ENCODE assay signal across 10 cellular contexts in genomic region chr11:122832297-122833132, GRCh38. TPM values are rescaled to one million over a fixed set of nuclear protein-coding genes. Genes with fewer than 3 reads are reported as not detected.
DNase-seq lines count a peak whose midpoint lies in the region; ATAC-seq, FAIRE-seq and TF ChIP-seq lines count a peak whose summit lies in the region.
"Not testable (repeated sequence)": the region's sequence is repeated elsewhere in the genome, so short reads cannot be mapped to it uniquely, and the experiment has no call there.
"Had no signal": no experiment of that assay in that cellular context is flagged by ENCODE, and none has a peak within 500 bp of the region (broad histone marks: within the 10 kb centered on the region; RNA-seq: fewer than 3 reads in every experiment).

No MANE protein-coding gene starts in this region.

- DNase-seq in H9; PC-9; activated CD8-positive, alpha-beta T cell treated with anti-CD3 and anti-CD28 coated beads for 36 hours; GM12878 (ENCODE audit: low read depth, low spot score); neural progenitor cell (ENCODE audit: low spot score): not testable (repeated sequence)
- peak; percentile 29 for DNase-seq in MV-4-11 (lab: John Stamatoyannopoulos, UW)

- H3K27ac Mint-ChIP-seq in H9 = peak overlapping the region; percentile 82 to 95 (median 85)
- H3K27ac Mint-ChIP-seq in activated CD8-positive, alpha-beta T cell treated with anti-CD3 and anti-CD28 coated beads for 36 hours = peak overlapping the region; percentile 65
- H3K27ac Mint-ChIP-seq in neural progenitor cell = not testable (repeated sequence)

- peak; percentile 54 for ATAC-seq in activated CD8-positive, alpha-beta T cell treated with anti-CD3 and anti-CD28 coated beads for 36 hours
- peak; percentile 41 for ATAC-seq in GM12878

- H2BK5ac ChIP-seq in H9 (ENCODE audit: insufficient read length, low read length) = peak overlapping the region; percentile 41

- not testable (repeated sequence) for H3K9ac ChIP-seq in H9 (ENCODE audit: extremely low read depth, insufficient read length, low read length); GM12878 (ENCODE audit: control insufficient read depth, insufficient read depth, low read length); neural progenitor cell
- 0 out of 2 replicates have a peak overlapping the region, but pooled peaks have one; percentile 1 for H3K9ac ChIP-seq in iPS-20b (ENCODE audit: low read depth, low read length)

- H3K79me1 ChIP-seq in H9 (ENCODE audit: insufficient read depth, low read depth, low read length, poor library complexity, severe bottlenecking) = not testable (repeated sequence)

- H3K27ac ChIP-seq in H9 (ENCODE audit: insufficient read length, low read depth, low read length) (peak overlapping the region; percentile 52), PC-9 (peak overlapping the region; percentile 41; the same call in 1 of the 2 replicates)
- H3K27ac ChIP-seq in GM12878 (ENCODE audit: control insufficient read depth, insufficient read depth); iPS-20b (ENCODE audit: low read length); neural progenitor cell: not testable (repeated sequence)

- H3K4ac ChIP-seq in H9 (ENCODE audit: low read depth, low read length) = not testable (repeated sequence)

- not testable (repeated sequence) for H3K23ac ChIP-seq in H9 (ENCODE audit: insufficient read length, low read depth, low read length)

- H3K4me3 Mint-ChIP-seq in H9 = peak overlapping the region in 1 of 2 experiments; percentile 30; a peak in 1 of 5 replicates
- peak overlapping the region; percentile 7 for H3K4me3 Mint-ChIP-seq in activated CD8-positive, alpha-beta T cell treated with anti-CD3 and anti-CD28 coated beads for 36 hours
- not testable (repeated sequence) for H3K4me3 Mint-ChIP-seq in neural progenitor cell

- intact Hi-C loops in PC-9 (cut with micrococcal nuclease; ENCODE audit: unreplicated experiment); activated CD8-positive, alpha-beta T cell treated with anti-CD3 and anti-CD28 coated beads for 36 hours (cut with micrococcal nuclease); GM12878 (cut with micrococcal nuclease; ENCODE audit: unreplicated experiment): not testable (repeated sequence)

- H4K20me1 ChIP-seq in H9 (ENCODE audit: control insufficient read depth, insufficient read depth, insufficient read length); PC-9 (ENCODE audit: insufficient read depth); GM12878 (ENCODE audit: control insufficient read depth, insufficient read depth); neural progenitor cell (ENCODE audit: low read depth): not testable (repeated sequence)

- H3K27me3 Mint-ChIP-seq in H9 (ENCODE audit: low read depth); activated CD8-positive, alpha-beta T cell treated with anti-CD3 and anti-CD28 coated beads for 36 hours; neural progenitor cell (ENCODE audit: insufficient read depth, low read depth): not testable (repeated sequence)

- H3K56ac ChIP-seq in H9 (ENCODE audit: insufficient read length, low read depth, low read length) = not testable (repeated sequence)

- FAIRE-seq in GM12878 (lab: Jason Lieb, UNC) = not testable (repeated sequence)

- H2AFZ ChIP-seq in H9 (ENCODE audit: low read length); PC-9; GM12878 (ENCODE audit: control insufficient read depth, low read depth, low read length); neural progenitor cell (replicated peaks): not testable (repeated sequence)

- not testable (repeated sequence) for H3K9me3 Mint-ChIP-seq in H9; activated CD8-positive, alpha-beta T cell treated with anti-CD3 and anti-CD28 coated beads for 36 hours
- H3K9me3 Mint-ChIP-seq in neural progenitor cell = peaks cover 11% of the 10 kb centered on the region

- H2BK120ac ChIP-seq in H9 (ENCODE audit: low read depth, low read length, poor library complexity, severe bottlenecking) = not testable (repeated sequence)

- H3K27me3 ChIP-seq in H9 (ENCODE audit: insufficient read depth, low read length); PC-9 (ENCODE audit: insufficient read depth, low read depth); GM12878 (replicated peaks in 1 of 2; ENCODE audit: control insufficient read depth in 2 of 2, insufficient read depth in 2 of 2, low read length in 1 of 2); iPS-20b (ENCODE audit: insufficient read depth, low read length): not testable (repeated sequence)
- H3K27me3 ChIP-seq in neural progenitor cell = peaks cover 54% of the 10 kb centered on the region

- CTCF ChIA-PET in PC-9 (lab: Charles Lee) = not testable (repeated sequence)
- CTCF ChIA-PET in activated CD8-positive, alpha-beta T cell treated with anti-CD3 and anti-CD28 coated beads for 36 hours (lab: Charles Lee) = interaction anchor here (0.9 to 4.9 kb wide), 12 partner anchors 11 to 189 kb away, joined by 3 to 68 read pairs (median 6); no protein-coding TSS in a partner anchor
- CTCF ChIA-PET in GM12878 (lab: Yijun Ruan, JAX) = interaction anchor here (0.6 to 5.4 kb wide), 16 partner anchors 10 to 553 kb away, joined by 3 to 108 read pairs (median 6); no protein-coding TSS in a partner anchor

- not testable (repeated sequence) for H3K14ac ChIP-seq in H9 (ENCODE audit: insufficient read depth, low read length)

- not testable (repeated sequence) for H2BK12ac ChIP-seq in H9 (ENCODE audit: insufficient read length, low read depth, low read length)

- not testable (repeated sequence) for TF ChIP-seq POLR2A in GM12878 (IDR thresholded peaks at IDR 0.05; ENCODE audit: low read depth, low read length)

- not testable (repeated sequence) for H3K23me2 ChIP-seq in H9 (ENCODE audit: insufficient read length, low read depth, low read length, poor library complexity, severe bottlenecking)

- RAD21 ChIA-PET in GM12878 (lab: Charles Lee; ENCODE audit: unreplicated experiment) = interaction anchor here (1.2 to 5.4 kb wide), 8 partner anchors 11 to 36 kb away, joined by 3 to 74 read pairs (median 12); no protein-coding TSS in a partner anchor

- not testable (repeated sequence) for TF ChIP-seq RAD21 in GM12878 (IDR thresholded peaks at IDR 0.05; ENCODE audit: insufficient read depth, low read depth, low read length)

- in situ Hi-C loops in GM12878 (cut with MboI) = not testable (repeated sequence)

- not testable (repeated sequence) for H2BK15ac ChIP-seq in H9 (ENCODE audit: low read depth, low read length)

- not testable (repeated sequence) for H4K5ac ChIP-seq in H9 (ENCODE audit: insufficient read length, low read depth, low read length)

- H3F3A ChIP-seq in PC-9 (ENCODE audit: insufficient read depth, low read depth) = peaks cover 15% of the 10 kb centered on the region
- not testable (repeated sequence) for H3F3A ChIP-seq in neural progenitor cell (ENCODE audit: low read depth)

- peak overlapping the region; percentile 96 for H2BK20ac ChIP-seq in H9 (ENCODE audit: low read depth, low read length, poor library complexity, severe bottlenecking)

- TF ChIP-seq EP300 in GM12878 (IDR thresholded peaks at IDR 0.05; ENCODE audit: borderline replicate concordance in 1 of 2, control insufficient read depth in 1 of 2, low read depth in 2 of 2, low read length in 2 of 2) = not testable (repeated sequence)

- not testable (repeated sequence) for H4K8ac ChIP-seq in H9 (replicated peaks; ENCODE audit: insufficient read length, low read depth, low read length)

- H2AK5ac ChIP-seq in H9 (ENCODE audit: insufficient read length, low read length) = not testable (repeated sequence)

- H3K36me3 ChIP-seq in PC-9 (ENCODE audit: low read depth); GM12878 (ENCODE audit: control insufficient read depth in 2 of 2, insufficient read depth in 2 of 2, low read length in 1 of 2); iPS-20b (ENCODE audit: insufficient read depth, low read depth, low read length); neural progenitor cell: not testable (repeated sequence)

- POLR2A ChIA-PET in PC-9 (lab: Charles Lee; ENCODE audit: unreplicated experiment) (interaction anchor here (0.5 to 0.7 kb wide), 2 partner anchors 14 to 225 kb away, joined by 3 to 5 read pairs; no protein-coding TSS in a partner anchor), GM12878 (lab: Charles Lee) (interaction anchor here (0.6 to 2.2 kb wide), 5 partner anchors 8 to 24 kb away, joined by 3 to 8 read pairs (median 4); no protein-coding TSS in a partner anchor)
- POLR2A ChIA-PET in activated CD8-positive, alpha-beta T cell treated with anti-CD3 and anti-CD28 coated beads for 36 hours (lab: Charles Lee) = interaction anchor here (1.2 to 4.5 kb wide), 4 partner anchors 15 to 225 kb away, joined by 3 to 31 read pairs (median 6); no protein-coding TSS in a partner anchor

- not testable (repeated sequence) for BruUV-seq in PC-9 (replicated peaks; lab: Mats Ljungman, UMichigan); GM12878 (replicated peaks; lab: Mats Ljungman, UMichigan)

- H3K18ac ChIP-seq in H9 (ENCODE audit: insufficient read length, low read depth, low read length) = not testable (repeated sequence)

- H3K79me2 ChIP-seq in H9 (ENCODE audit: insufficient read depth, low read length); PC-9 (ENCODE audit: low read depth); GM12878 (ENCODE audit: control insufficient read depth, insufficient read depth, low read length); neural progenitor cell (ENCODE audit: low read depth): not testable (repeated sequence)

- H3K4me1 ChIP-seq in H9 (ENCODE audit: insufficient read depth, low read length); GM12878 (ENCODE audit: control insufficient read depth, insufficient read depth, low read length); iPS-20b (ENCODE audit: insufficient read depth, low read length): not testable (repeated sequence)
- peaks cover 35% of the 10 kb centered on the region for H3K4me1 ChIP-seq in PC-9 (replicated peaks; ENCODE audit: insufficient read depth)
- peaks cover 12% of the 10 kb centered on the region for H3K4me1 ChIP-seq in neural progenitor cell

- not testable (repeated sequence) for H3T11ph ChIP-seq in H9 (ENCODE audit: low read length)

- not testable (repeated sequence) for H3K4me2 ChIP-seq in H9 (ENCODE audit: insufficient read depth, insufficient read length, low read length); PC-9; GM12878 (ENCODE audit: control insufficient read depth, insufficient read depth)
- peak overlapping the region; percentile 58 for H3K4me2 ChIP-seq in neural progenitor cell

- WGBS in H9 (ENCODE audit: extremely low coverage, insufficient read length, low lambda C conversion rate) = no CpG with 5 or more reads among the region's 9 CpGs
- 40% methylated on average over 9 of the region's 9 CpGs for WGBS in GM12878 (ENCODE audit: insufficient coverage, insufficient replicate concordance, low lambda C conversion rate, missing lambda C conversion rate)

- H3K36me3 Mint-ChIP-seq in H9 (ENCODE audit: insufficient read depth in 1 of 3, low read depth in 3 of 3); activated CD8-positive, alpha-beta T cell treated with anti-CD3 and anti-CD28 coated beads for 36 hours (ENCODE audit: low read depth); neural progenitor cell: not testable (repeated sequence)

- H3K4me1 Mint-ChIP-seq in H9 = peaks cover 21 to 31% of the 10 kb centered on the region in 2 experiments
- peaks cover 42% of the 10 kb centered on the region for H3K4me1 Mint-ChIP-seq in activated CD8-positive, alpha-beta T cell treated with anti-CD3 and anti-CD28 coated beads for 36 hours (ENCODE audit: low read depth)
- H3K4me1 Mint-ChIP-seq in neural progenitor cell = peaks cover 23% of the 10 kb centered on the region

- SMC1A ChIA-PET in GM12878 (lab: Charles Lee; ENCODE audit: uncharacterized antibody, unreplicated experiment) = interaction anchor here (1.2 to 5.6 kb wide), 12 partner anchors 12 to 225 kb away, joined by 3 to 138 read pairs (median 20); no protein-coding TSS in a partner anchor

- not testable (repeated sequence) for H3K9me3 ChIP-seq in H9 (ENCODE audit: control insufficient read depth, low read depth, low read length); PC-9 (ENCODE audit: insufficient read depth, low read depth); GM12878 (replicated peaks; ENCODE audit: control insufficient read depth, insufficient read depth, low read length); iPS-20b (ENCODE audit: insufficient read depth, low read depth, low read length); neural progenitor cell (ENCODE audit: low read depth)

- not testable (repeated sequence) for TF ChIP-seq CTCF in H9 (conservative IDR thresholded peaks at IDR 0.05); PC-9 (conservative IDR thresholded peaks at IDR 0.05); activated CD8-positive, alpha-beta T cell treated with anti-CD3 and anti-CD28 coated beads for 36 hours (IDR thresholded peaks at IDR 0.05); GM12878 (IDR thresholded peaks at IDR 0.05 in 2 of 3, conservative IDR thresholded peaks at IDR 0.05 in 1 of 3; ENCODE audit: control insufficient read depth in 2 of 3, extremely low read depth in 1 of 3, insufficient read depth in 1 of 3, low read depth in 3 of 3, low read length in 3 of 3); neural progenitor cell (IDR thresholded peaks at IDR 0.05)

- not testable (repeated sequence) for H4K91ac ChIP-seq in H9 (ENCODE audit: insufficient read length, low read depth, low read length)

- H3K4me3 ChIP-seq in PC-9; GM12878; iPS-20b (ENCODE audit: low read length); neural progenitor cell: not testable (repeated sequence)

- H3K9me2 ChIP-seq in PC-9 (ENCODE audit: insufficient read depth) = not testable (repeated sequence)

RNA-seq across cellular contexts. Expression of gene CRTAM, which starts 5.8 kb away (rescaled TPM):
- not detected in 2 replicates for total RNA-seq in H9 (2021)
- total RNA-seq in PC-9 (2021) = not detected in 2 replicates
- total RNA-seq in activated CD8-positive, alpha-beta T cell treated with anti-CD3 and anti-CD28 coated beads for 36 hours = 10 to 100 TPM; 21.1 to 21.5 TPM
- 9.3 and 11.0 TPM in 2 replicates for total RNA-seq in GM12878 (2013; cell fraction: nucleolus; rRNA removed)
- total RNA-seq in GM12878 (2014; rRNA removed) = 2.1 and 2.7 TPM in 2 replicates
- 5.0 and 5.3 TPM in 2 replicates for total RNA-seq in GM12878 (2014; rRNA removed; fragmentation: Illumina TruSeq; extraction: Trizol)
- total RNA-seq in GM12878 (2021) = 1.4 and 1.5 TPM in 2 replicates
- polyA plus RNA-seq in GM12878 (2011; ENCODE audit: low read depth) = not detected
- 35.6 and 51.2 TPM in 2 replicates for polyA plus RNA-seq in GM12878 (2011; rRNA removed)
- 17.4 and 19.2 TPM in 2 replicates for polyA plus RNA-seq in GM12878 (2011; cell fraction: cytosol; rRNA removed)
- polyA plus RNA-seq in GM12878 (2011; cell fraction: nucleus; rRNA removed) = 4.5 and 6.6 TPM in 2 replicates
- polyA plus RNA-seq in GM12878 (2012) = 0.11 and 0.25 TPM in 2 replicates
- polyA plus RNA-seq in GM12878 (2014; fragmentation: Illumina TruSeq; extraction: Trizol) = 6.4 and 7.4 TPM in 2 replicates
- 1 to 10 TPM; 2.8 to 3.1 TPM for polyA plus RNA-seq in GM12878 (2014; fragmentation: Nextera tagmentation; extraction: Ambion mirVana)
- 1.1 and 4.4 TPM in 2 replicates for polyA plus RNA-seq in GM12878 (2014; rRNA removed)
- polyA plus RNA-seq in GM12878 (2016; fragmentation: Nextera tagmentation; extraction: Ambion mirVana) = 1 to 10 TPM in 1 of 2 experiments, under 1 TPM in 1; 0.76 to 1.2 TPM
- polyA minus RNA-seq in GM12878 (2011; rRNA and poly(A)+ RNA removed) = 23.8 and 29.8 TPM in 2 replicates
- 9.9 and 11.3 TPM in 2 replicates for polyA minus RNA-seq in GM12878 (2011; cell fraction: cytosol; rRNA and poly(A)+ RNA removed)
- 3.6 and 4.2 TPM in 2 replicates for polyA minus RNA-seq in GM12878 (2011; cell fraction: nucleus; rRNA and poly(A)+ RNA removed)
- total RNA-seq in neural progenitor cell (ENCODE audit: low replicate concordance) = not detected in 2 replicates
- total RNA-seq: G401, LHCN-M2, NCI-H460 had no signal

RNA-seq across cellular contexts. Expression of gene JHY, which starts 50.0 kb away (rescaled TPM):
- total RNA-seq in H9 (2021) (0.50 and 0.79 TPM in 2 replicates), PC-9 (2021) (4.6 and 6.2 TPM in 2 replicates), GM12878 (2014; rRNA removed) (4.7 and 5.6 TPM in 2 replicates), GM12878 (2014; rRNA removed; fragmentation: Illumina TruSeq; extraction: Trizol) (5.5 and 5.8 TPM in 2 replicates), GM12878 (2021) (4.4 and 5.1 TPM in 2 replicates), neural progenitor cell (ENCODE audit: low replicate concordance) (0.69 and 1.4 TPM in 2 replicates)
- total RNA-seq in activated CD8-positive, alpha-beta T cell treated with anti-CD3 and anti-CD28 coated beads for 36 hours = 1 to 10 TPM; 1.3 to 1.8 TPM
- total RNA-seq in GM12878 (2013; cell fraction: nucleolus; rRNA removed) = 30.2 and 30.7 TPM in 2 replicates
- 0.55 TPM for polyA plus RNA-seq in GM12878 (2011; ENCODE audit: low read depth)
- polyA plus RNA-seq in GM12878 (2011; rRNA removed) (7.1 and 9.1 TPM in 2 replicates), GM12878 (2014; fragmentation: Illumina TruSeq; extraction: Trizol) (5.9 and 7.4 TPM in 2 replicates), GM12878 (2014; fragmentation: Nextera tagmentation; extraction: Ambion mirVana) (1 to 10 TPM in 1 of 2 experiments, under 1 TPM in 1; 0.90 to 1.8 TPM), GM12878 (2014; rRNA removed) (3.7 and 4.6 TPM in 2 replicates), GM12878 (2016; fragmentation: Nextera tagmentation; extraction: Ambion mirVana) (1 to 10 TPM; 5.4 to 7.1 TPM)
- 3.9 and 4.1 TPM in 2 replicates for polyA plus RNA-seq in GM12878 (2011; cell fraction: cytosol; rRNA removed)
- 4.0 and 4.7 TPM in 2 replicates for polyA plus RNA-seq in GM12878 (2011; cell fraction: nucleus; rRNA removed)
- polyA plus RNA-seq in GM12878 (2012) = 0.60 and 1.2 TPM in 2 replicates
- 4.5 and 6.7 TPM in 2 replicates for polyA minus RNA-seq in GM12878 (2011; rRNA and poly(A)+ RNA removed)
- 2.1 and 3.0 TPM in 2 replicates for polyA minus RNA-seq in GM12878 (2011; cell fraction: cytosol; rRNA and poly(A)+ RNA removed)
- polyA minus RNA-seq in GM12878 (2011; cell fraction: nucleus; rRNA and poly(A)+ RNA removed) = 4.5 and 6.9 TPM in 2 replicates
